In the genomic region with DNA sequence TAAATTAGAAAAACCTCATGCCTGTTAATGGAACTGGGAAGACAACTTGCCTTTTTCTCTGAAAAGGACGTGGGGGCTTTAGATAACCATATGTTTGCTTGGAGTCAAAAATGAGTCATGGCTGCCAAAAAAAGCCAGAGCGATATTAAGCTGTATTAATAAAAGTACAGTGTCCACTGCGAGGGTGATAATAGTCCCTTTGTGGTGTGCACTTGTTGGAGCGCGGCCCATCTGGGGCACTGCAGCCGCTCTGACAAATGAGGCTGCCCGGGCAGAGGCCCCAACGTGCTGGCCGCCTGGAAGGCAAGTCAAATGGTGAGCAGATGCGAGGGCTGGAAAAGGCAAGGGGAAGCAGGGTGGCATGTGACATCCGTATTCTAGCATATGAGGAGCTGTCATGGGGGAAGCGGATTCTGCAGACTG, we compare ENCODE assay signal across 1 cellular context.
TF ChIP-seq lines count a peak whose summit lies in the region.

No MANE protein-coding gene starts in this region.

TF ChIP-seq in K562, 482 proteins besides CTCF, POLR2A, EP300 and RAD21 (continued from another document and continues in another):
- TF ChIP-seq, protein P1, sequence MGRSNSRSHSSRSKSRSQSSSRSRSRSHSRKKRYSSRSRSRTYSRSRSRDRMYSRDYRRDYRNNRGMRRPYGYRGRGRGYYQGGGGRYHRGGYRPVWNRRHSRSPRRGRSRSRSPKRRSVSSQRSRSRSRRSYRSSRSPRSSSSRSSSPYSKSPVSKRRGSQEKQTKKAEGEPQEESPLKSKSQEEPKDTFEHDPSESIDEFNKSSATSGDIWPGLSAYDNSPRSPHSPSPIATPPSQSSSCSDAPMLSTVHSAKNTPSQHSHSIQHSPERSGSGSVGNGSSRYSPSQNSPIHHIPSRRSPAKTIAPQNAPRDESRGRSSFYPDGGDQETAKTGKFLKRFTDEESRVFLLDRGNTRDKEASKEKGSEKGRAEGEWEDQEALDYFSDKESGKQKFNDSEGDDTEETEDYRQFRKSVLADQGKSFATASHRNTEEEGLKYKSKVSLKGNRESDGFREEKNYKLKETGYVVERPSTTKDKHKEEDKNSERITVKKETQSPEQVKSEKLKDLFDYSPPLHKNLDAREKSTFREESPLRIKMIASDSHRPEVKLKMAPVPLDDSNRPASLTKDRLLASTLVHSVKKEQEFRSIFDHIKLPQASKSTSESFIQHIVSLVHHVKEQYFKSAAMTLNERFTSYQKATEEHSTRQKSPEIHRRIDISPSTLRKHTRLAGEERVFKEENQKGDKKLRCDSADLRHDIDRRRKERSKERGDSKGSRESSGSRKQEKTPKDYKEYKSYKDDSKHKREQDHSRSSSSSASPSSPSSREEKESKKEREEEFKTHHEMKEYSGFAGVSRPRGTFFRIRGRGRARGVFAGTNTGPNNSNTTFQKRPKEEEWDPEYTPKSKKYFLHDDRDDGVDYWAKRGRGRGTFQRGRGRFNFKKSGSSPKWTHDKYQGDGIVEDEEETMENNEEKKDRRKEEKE (IDR thresholded peaks at IDR 0.05; ENCODE audit: borderline replicate concordance in 1 of 2, control insufficient read depth in 1 of 2, low read depth in 2 of 2, low read length in 1 of 2), result no peak
- no peak; a peak in 1 of 4 replicates for TF ChIP-seq MAZ (CRISPR knock-in tag; conservative IDR thresholded peaks at IDR 0.05 in 1 of 2, IDR thresholded peaks at IDR 0.05 in 1 of 2)
- no peak for TF ChIP-seq ZNF507 (tag; conservative IDR thresholded peaks at IDR 0.05)
- no peak for TF ChIP-seq XRCC4 (IDR thresholded peaks at IDR 0.05; ENCODE audit: extremely low read depth, insufficient read depth, insufficient read length)
- TF ChIP-seq SP2 (IDR thresholded peaks at IDR 0.05; ENCODE audit: extremely low read depth, low read depth, low read length, poor library complexity, severe bottlenecking), result no peak
- TF ChIP-seq TBP (optimal IDR thresholded peaks at IDR 0.05; ENCODE audit: low read depth, low read length), result no peak
- TF ChIP-seq ZBTB2 (IDR thresholded peaks at IDR 0.05), result no peak
- TF ChIP-seq, protein P2, sequence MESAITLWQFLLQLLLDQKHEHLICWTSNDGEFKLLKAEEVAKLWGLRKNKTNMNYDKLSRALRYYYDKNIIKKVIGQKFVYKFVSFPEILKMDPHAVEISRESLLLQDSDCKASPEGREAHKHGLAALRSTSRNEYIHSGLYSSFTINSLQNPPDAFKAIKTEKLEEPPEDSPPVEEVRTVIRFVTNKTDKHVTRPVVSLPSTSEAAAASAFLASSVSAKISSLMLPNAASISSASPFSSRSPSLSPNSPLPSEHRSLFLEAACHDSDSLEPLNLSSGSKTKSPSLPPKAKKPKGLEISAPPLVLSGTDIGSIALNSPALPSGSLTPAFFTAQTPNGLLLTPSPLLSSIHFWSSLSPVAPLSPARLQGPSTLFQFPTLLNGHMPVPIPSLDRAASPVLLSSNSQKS (CRISPR knock-in tag; IDR thresholded peaks at IDR 0.05), result no peak
- TF ChIP-seq, protein P3, sequence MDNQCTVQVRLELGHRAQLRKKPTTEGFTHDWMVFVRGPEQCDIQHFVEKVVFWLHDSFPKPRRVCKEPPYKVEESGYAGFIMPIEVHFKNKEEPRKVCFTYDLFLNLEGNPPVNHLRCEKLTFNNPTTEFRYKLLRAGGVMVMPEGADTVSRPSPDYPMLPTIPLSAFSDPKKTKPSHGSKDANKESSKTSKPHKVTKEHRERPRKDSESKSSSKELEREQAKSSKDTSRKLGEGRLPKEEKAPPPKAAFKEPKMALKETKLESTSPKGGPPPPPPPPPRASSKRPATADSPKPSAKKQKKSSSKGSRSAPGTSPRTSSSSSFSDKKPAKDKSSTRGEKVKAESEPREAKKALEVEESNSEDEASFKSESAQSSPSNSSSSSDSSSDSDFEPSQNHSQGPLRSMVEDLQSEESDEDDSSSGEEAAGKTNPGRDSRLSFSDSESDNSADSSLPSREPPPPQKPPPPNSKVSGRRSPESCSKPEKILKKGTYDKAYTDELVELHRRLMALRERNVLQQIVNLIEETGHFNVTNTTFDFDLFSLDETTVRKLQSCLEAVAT (IDR thresholded peaks at IDR 0.05), result no peak
- no peak for TF ChIP-seq ILK (tag; IDR thresholded peaks at IDR 0.05; ENCODE audit: borderline replicate concordance, low read depth)
- TF ChIP-seq, protein P4, sequence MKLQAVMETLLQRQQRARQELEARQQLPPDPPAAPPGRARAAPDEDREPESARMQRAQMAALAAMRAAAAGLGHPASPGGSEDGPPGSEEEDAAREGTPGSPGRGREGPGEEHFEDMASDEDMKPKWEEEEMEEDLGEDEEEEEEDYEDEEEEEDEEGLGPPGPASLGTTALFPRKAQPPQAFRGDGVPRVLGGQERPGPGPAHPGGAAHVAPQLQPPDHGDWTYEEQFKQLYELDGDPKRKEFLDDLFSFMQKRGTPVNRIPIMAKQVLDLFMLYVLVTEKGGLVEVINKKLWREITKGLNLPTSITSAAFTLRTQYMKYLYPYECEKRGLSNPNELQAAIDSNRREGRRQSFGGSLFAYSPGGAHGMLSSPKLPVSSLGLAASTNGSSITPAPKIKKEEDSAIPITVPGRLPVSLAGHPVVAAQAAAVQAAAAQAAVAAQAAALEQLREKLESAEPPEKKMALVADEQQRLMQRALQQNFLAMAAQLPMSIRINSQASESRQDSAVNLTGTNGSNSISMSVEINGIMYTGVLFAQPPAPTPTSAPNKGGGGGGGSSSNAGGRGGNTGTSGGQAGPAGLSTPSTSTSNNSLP (IDR thresholded peaks at IDR 0.05; ENCODE audit: borderline replicate concordance, low read depth, low read length), result peak; percentile 93
- TF ChIP-seq, protein P5, sequence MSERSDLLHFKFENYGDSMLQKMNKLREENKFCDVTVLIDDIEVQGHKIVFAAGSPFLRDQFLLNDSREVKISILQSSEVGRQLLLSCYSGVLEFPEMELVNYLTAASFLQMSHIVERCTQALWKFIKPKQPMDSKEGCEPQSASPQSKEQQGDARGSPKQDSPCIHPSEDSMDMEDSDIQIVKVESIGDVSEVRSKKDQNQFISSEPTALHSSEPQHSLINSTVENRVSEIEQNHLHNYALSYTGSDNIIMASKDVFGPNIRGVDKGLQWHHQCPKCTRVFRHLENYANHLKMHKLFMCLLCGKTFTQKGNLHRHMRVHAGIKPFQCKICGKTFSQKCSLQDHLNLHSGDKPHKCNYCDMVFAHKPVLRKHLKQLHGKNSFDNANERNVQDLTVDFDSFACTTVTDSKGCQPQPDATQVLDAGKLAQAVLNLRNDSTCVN (CRISPR knock-in tag; IDR thresholded peaks at IDR 0.05), result no peak
- no peak for TF ChIP-seq POLR2H (tag; IDR thresholded peaks at IDR 0.05; ENCODE audit: low read depth)
- TF ChIP-seq HNRNPK (IDR thresholded peaks at IDR 0.05; ENCODE audit: low read depth, low read length, poor library complexity, severe bottlenecking), result no peak
- TF ChIP-seq FIP1L1 (IDR thresholded peaks at IDR 0.05; ENCODE audit: low read depth, low read length, poor library complexity, severe bottlenecking), result no peak
- TF ChIP-seq DPF2 (IDR thresholded peaks at IDR 0.05), result peak; percentile 88
- no peak for TF ChIP-seq ZNF3 (CRISPR knock-in tag; IDR thresholded peaks at IDR 0.05)
- TF ChIP-seq KLF6 (CRISPR knock-in tag; IDR thresholded peaks at IDR 0.05; ENCODE audit: borderline replicate concordance), result no peak
- TF ChIP-seq ELF1 (tag; IDR thresholded peaks at IDR 0.05), result no peak
- peak; percentile 34; the same call in 1 of the 2 replicates for TF ChIP-seq VEZF1 (CRISPR knock-in tag; IDR thresholded peaks at IDR 0.05)
- no peak for TF ChIP-seq SRSF1 (IDR thresholded peaks at IDR 0.05; ENCODE audit: low read depth, low read length)
- TF ChIP-seq, protein P6, sequence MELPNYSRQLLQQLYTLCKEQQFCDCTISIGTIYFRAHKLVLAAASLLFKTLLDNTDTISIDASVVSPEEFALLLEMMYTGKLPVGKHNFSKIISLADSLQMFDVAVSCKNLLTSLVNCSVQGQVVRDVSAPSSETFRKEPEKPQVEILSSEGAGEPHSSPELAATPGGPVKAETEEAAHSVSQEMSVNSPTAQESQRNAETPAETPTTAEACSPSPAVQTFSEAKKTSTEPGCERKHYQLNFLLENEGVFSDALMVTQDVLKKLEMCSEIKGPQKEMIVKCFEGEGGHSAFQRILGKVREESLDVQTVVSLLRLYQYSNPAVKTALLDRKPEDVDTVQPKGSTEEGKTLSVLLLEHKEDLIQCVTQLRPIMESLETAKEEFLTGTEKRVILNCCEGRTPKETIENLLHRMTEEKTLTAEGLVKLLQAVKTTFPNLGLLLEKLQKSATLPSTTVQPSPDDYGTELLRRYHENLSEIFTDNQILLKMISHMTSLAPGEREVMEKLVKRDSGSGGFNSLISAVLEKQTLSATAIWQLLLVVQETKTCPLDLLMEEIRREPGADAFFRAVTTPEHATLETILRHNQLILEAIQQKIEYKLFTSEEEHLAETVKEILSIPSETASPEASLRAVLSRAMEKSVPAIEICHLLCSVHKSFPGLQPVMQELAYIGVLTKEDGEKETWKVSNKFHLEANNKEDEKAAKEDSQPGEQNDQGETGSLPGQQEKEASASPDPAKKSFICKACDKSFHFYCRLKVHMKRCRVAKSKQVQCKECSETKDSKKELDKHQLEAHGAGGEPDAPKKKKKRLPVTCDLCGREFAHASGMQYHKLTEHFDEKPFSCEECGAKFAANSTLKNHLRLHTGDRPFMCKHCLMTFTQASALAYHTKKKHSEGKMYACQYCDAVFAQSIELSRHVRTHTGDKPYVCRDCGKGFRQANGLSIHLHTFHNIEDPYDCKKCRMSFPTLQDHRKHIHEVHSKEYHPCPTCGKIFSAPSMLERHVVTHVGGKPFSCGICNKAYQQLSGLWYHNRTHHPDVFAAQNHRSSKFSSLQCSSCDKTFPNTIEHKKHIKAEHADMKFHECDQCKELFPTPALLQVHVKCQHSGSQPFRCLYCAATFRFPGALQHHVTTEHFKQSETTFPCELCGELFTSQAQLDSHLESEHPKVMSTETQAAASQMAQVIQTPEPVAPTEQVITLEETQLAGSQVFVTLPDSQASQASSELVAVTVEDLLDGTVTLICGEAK (IDR thresholded peaks at IDR 0.05), result no peak
- TF ChIP-seq, protein P6 (CRISPR knock-in tag; IDR thresholded peaks at IDR 0.05), result no peak
- TF ChIP-seq ZNF354B (CRISPR knock-in tag; IDR thresholded peaks at IDR 0.05), result no peak
- peak; percentile 69 for TF ChIP-seq TEAD4 (IDR thresholded peaks at IDR 0.05; ENCODE audit: low read length)
- TF ChIP-seq TEAD4 (CRISPR knock-in tag; IDR thresholded peaks at IDR 0.05; ENCODE audit: borderline replicate concordance), result no peak
- no peak for TF ChIP-seq ZNF511 (CRISPR knock-in tag; IDR thresholded peaks at IDR 0.05)
- TF ChIP-seq MBD2 (IDR thresholded peaks at IDR 0.05; ENCODE audit: borderline replicate concordance, low read depth), result no peak
- TF ChIP-seq ZNF124 (CRISPR knock-in tag; IDR thresholded peaks at IDR 0.05), result no peak
- no peak for TF ChIP-seq TCF15 (CRISPR knock-in tag; IDR thresholded peaks at IDR 0.05)
- TF ChIP-seq E2F5 (CRISPR knock-in tag; IDR thresholded peaks at IDR 0.05), result no peak
